Comparison of ENCODE assay signal across 12 cellular contexts in genomic region chr16:7456221-7456620, GRCh38.
"Had no signal": no experiment of that assay in that cellular context is flagged by ENCODE, and none has a peak within 500 bp of the region (broad histone marks: within the 10 kb centered on the region; RNA-seq: fewer than 3 reads in every experiment).

No MANE protein-coding gene starts in this region.

- H3K27me3 ChIP-seq: body of pancreas, neural progenitor cell, ovary had no signal

- ATAC-seq: body of pancreas; lower lobe of right lung; stimulated activated naive CD8-positive, alpha-beta T cell treated with anti-CD3 and anti-CD28 coated beads, Interleukin-15, amount 100 ng/mL, for 72 hours had no signal

- H3K27ac ChIP-seq: body of pancreas, lower lobe of right lung, neural progenitor cell, ovary had no signal

- H3K9me3 ChIP-seq: body of pancreas, lower lobe of right lung, ovary had no signal

- H3K9ac ChIP-seq: neural progenitor cell had no signal

- H3K36me3 ChIP-seq: lower lobe of right lung, neural progenitor cell, ovary had no signal

- DNase-seq: activated CD4-positive, alpha-beta T cell treated with anti-CD3 and anti-CD28 coated beads, Interleukin-2, amount 50 U/mL, for 1 hour; amniotic stem cell; body of pancreas; dermis blood vessel endothelial cell; hippocampal formation; lower lobe of right lung; midbrain; ovary; stimulated activated CD4-positive, alpha-beta T cell treated with anti-CD3 and anti-CD28 coated beads, Interleukin-15, amount 100 ng/mL, for 24 hours; stimulated activated CD4-positive, alpha-beta T cell treated with anti-CD3 and anti-CD28 coated beads, Interleukin-4, amount 100 ng/mL, for 24 hours; stimulated activated naive CD8-positive, alpha-beta T cell treated with anti-CD3 and anti-CD28 coated beads, Interleukin-15, amount 100 ng/mL, for 72 hours had no signal

- H3K4me2 ChIP-seq: neural progenitor cell had no signal

- H3K4me1 ChIP-seq: body of pancreas, lower lobe of right lung, neural progenitor cell had no signal

- H3K4me3 ChIP-seq: body of pancreas, lower lobe of right lung, neural progenitor cell, ovary had no signal
